ENCODE assay signal across 8 cellular contexts in genomic region chr1:17922833-17923232, GRCh38.
DNase-seq lines count a peak whose midpoint lies in the region; ATAC-seq and TF ChIP-seq lines count a peak whose summit lies in the region.

No MANE protein-coding gene starts in this region.

- H3K79me2 ChIP-seq in MM.1S (ENCODE audit: low read length) = no peaks in the 10 kb centered on the region

- 11 to 23% methylated on average over 3 to 6 of the region's 6 CpGs for WGBS in transverse colon (ENCODE audit: low coverage in 1 of 2), 2 donors

- H3K9me3 ChIP-seq in MM.1S (replicated peaks; ENCODE audit: insufficient read depth, low read length) (no peaks in the 10 kb centered on the region), left ventricle myocardium inferior (replicated peaks) (no peaks in the 10 kb centered on the region), transverse colon (no peaks in the 10 kb centered on the region)

- no peaks in the 10 kb centered on the region for H3K4me1 ChIP-seq in MM.1S (ENCODE audit: low read length)
- H3K4me1 ChIP-seq in left ventricle myocardium inferior = peaks cover 7% of the 10 kb centered on the region
- H3K4me1 ChIP-seq in transverse colon = no peaks in the 10 kb centered on the region

- no peaks in the 10 kb centered on the region for H3F3A ChIP-seq in MM.1S (ENCODE audit: insufficient read depth, low read length)

- H3K36me3 ChIP-seq in MM.1S (replicated peaks; ENCODE audit: insufficient read depth, low read length) = no peaks in the 10 kb centered on the region
- H3K36me3 ChIP-seq in left ventricle myocardium inferior = no peaks in the 10 kb centered on the region
- no peaks in the 10 kb centered on the region for H3K36me3 ChIP-seq in transverse colon

- TF ChIP-seq CTCF in MM.1S (IDR thresholded peaks at IDR 0.05; ENCODE audit: low read length) (peak; percentile 57), left ventricle myocardium inferior (IDR thresholded peaks at IDR 0.05; ENCODE audit: borderline replicate concordance) (peak; percentile 64), transverse colon (IDR thresholded peaks at IDR 0.05) (peak; percentile 18 to 49 (median 43))

- intact Hi-C loops in left ventricle myocardium inferior (cut with micrococcal nuclease) (no loop called here), transverse colon (cut with DNase I; ENCODE audit: low total_unique reads) (no loop called here)

- peak; percentile 36 for DNase-seq in activated effector memory CD4-positive, alpha-beta T cell treated with anti-CD3 and anti-CD28 coated beads, Interleukin-2, amount 50 U/mL, for 16 hours
- DNase-seq in activated effector memory CD4-positive, alpha-beta T cell treated with Interleukin-2 at 50 U/mL for 16 hours = no peak
- DNase-seq in MM.1S = no peak
- peak; percentile 2 for DNase-seq in SHP77 treated with DMSO at 0.1 percent for 48 hours (lab: John Stamatoyannopoulos, UW)
- DNase-seq in left ventricle myocardium inferior = no peak
- peak; percentile 39 for DNase-seq in transverse colon
- DNase-seq in GM19238 (ENCODE audit: insufficient read length, low spot score) = no peak

- no peak for TF ChIP-seq EP300 in transverse colon (IDR thresholded peaks at IDR 0.05; ENCODE audit: low read depth)

- no peak overlapping the region for H3K9ac ChIP-seq in MM.1S (ENCODE audit: low read length)

- H3K4me2 ChIP-seq in MM.1S (ENCODE audit: low read depth, low read length) = no peak overlapping the region

- no peak for TF ChIP-seq POLR2A in transverse colon (IDR thresholded peaks at IDR 0.05)

- in situ Hi-C loops in transverse colon (cut with MboI; ENCODE audit: low pct_ligation_motif_present in 1 of 4, low pct_unique_long_range_greater_than_20kb in 1 of 4, low sequenced_read_pairs in 3 of 4) = loop anchor here in 1 of 4 donors (25.0 kb wide), 1 partner anchor 664 kb away; no protein-coding TSS in a partner anchor

- no peak for ATAC-seq in HG02610 (IDR thresholded peaks at IDR 0.05; ENCODE audit: unreplicated experiment)

- no peak overlapping the region for H2AFZ ChIP-seq in MM.1S (ENCODE audit: low read length)

- no peaks in the 10 kb centered on the region for H3K9me2 ChIP-seq in MM.1S (replicated peaks; ENCODE audit: insufficient read depth, low read length)

- H3K27ac ChIP-seq in MM.1S (ENCODE audit: low read length) (no peak overlapping the region), left ventricle myocardium inferior (replicated peaks) (no peak overlapping the region), transverse colon (no peak overlapping the region)

- no peak overlapping the region for H3K4me3 ChIP-seq in MM.1S (ENCODE audit: low read length)
- H3K4me3 ChIP-seq in left ventricle myocardium inferior = no peak overlapping the region
- no peak overlapping the region for H3K4me3 ChIP-seq in transverse colon

- no peaks in the 10 kb centered on the region for H4K20me1 ChIP-seq in MM.1S (ENCODE audit: insufficient read depth, low read length)

- H3K27me3 ChIP-seq in MM.1S (replicated peaks; ENCODE audit: insufficient read depth, low read length) = peaks cover 42% of the 10 kb centered on the region
- H3K27me3 ChIP-seq in left ventricle myocardium inferior (ENCODE audit: low read depth) = peaks cover 96% of the 10 kb centered on the region
- peaks cover 41% of the 10 kb centered on the region for H3K27me3 ChIP-seq in transverse colon

Comparison
In these comparisons a context has a peak if more than half of its experiments do, and no peak if none do; other contexts are left out.
1. DNase-seq: peak in activated effector memory CD4-positive, alpha-beta T cell treated with anti-CD3 and anti-CD28 coated beads, Interleukin-2, amount 50 U/mL, for 16 hours (single experiment), SHP77 treated with DMSO at 0.1 percent for 48 hours (single experiment) and transverse colon (single experiment); none in activated effector memory CD4-positive, alpha-beta T cell treated with Interleukin-2 at 50 U/mL for 16 hours (single experiment), MM.1S (single experiment), left ventricle myocardium inferior (single experiment) and GM19238 (single experiment).
2. Peak in every context shown above with its lines, with median percentiles within 50 percentile points of each other: CTCF ChIP-seq.